In genomic region chr9:100597236-100597635, GRCh38 we compare ENCODE assay signal across 8 cellular contexts. TPM values are rescaled to one million over a fixed set of nuclear protein-coding genes. Genes with fewer than 3 reads are reported as not detected.
"Had no signal": no experiment of that assay in that cellular context is flagged by ENCODE, and none has a peak within 500 bp of the region (broad histone marks: within the 10 kb centered on the region; RNA-seq: fewer than 3 reads in every experiment).

No MANE protein-coding gene starts in this region.

- H3K27ac Mint-ChIP-seq: activated CD8-positive, alpha-beta T cell treated with anti-CD3 and anti-CD28 coated beads for 36 hours; activated naive CD4-positive, alpha-beta T cell treated with anti-CD3 and anti-CD28 coated beads for 36 hours had no signal

- ATAC-seq: activated CD8-positive, alpha-beta T cell treated with anti-CD3 and anti-CD28 coated beads for 36 hours; gastroesophageal sphincter; pancreas; stimulated activated memory B cell treated with anti-CD40 and anti-IgM and Interleukin-4, amounts not matched to agents 10 μg/mL and 1 μg/mL and 100 μg/mL, for 72 hours had no signal

- H3K36me3 Mint-ChIP-seq: mesothelial cell of epicardium; stimulated activated memory B cell treated with anti-CD40 and anti-IgM and Interleukin-4, amounts not matched to agents 10 μg/mL and 1 μg/mL and 100 μg/mL, for 72 hours had no signal

- H3K27me3 Mint-ChIP-seq: activated CD8-positive, alpha-beta T cell treated with anti-CD3 and anti-CD28 coated beads for 36 hours; stimulated activated memory B cell treated with anti-CD40 and anti-IgM and Interleukin-4, amounts not matched to agents 10 μg/mL and 1 μg/mL and 100 μg/mL, for 72 hours had no signal

- DNase-seq: activated CD4-positive, alpha-beta T cell treated with anti-CD3 and anti-CD28 coated beads for 48 hours; activated CD8-positive, alpha-beta T cell treated with anti-CD3 and anti-CD28 coated beads for 36 hours; activated naive CD4-positive, alpha-beta T cell treated with anti-CD3 and anti-CD28 coated beads for 36 hours; heart right ventricle; pancreas had no signal

- H3K9me3 Mint-ChIP-seq: activated CD8-positive, alpha-beta T cell treated with anti-CD3 and anti-CD28 coated beads for 36 hours; activated naive CD4-positive, alpha-beta T cell treated with anti-CD3 and anti-CD28 coated beads for 36 hours; mesothelial cell of epicardium; stimulated activated memory B cell treated with anti-CD40 and anti-IgM and Interleukin-4, amounts not matched to agents 10 μg/mL and 1 μg/mL and 100 μg/mL, for 72 hours had no signal

RNA-seq across cellular contexts. Expression of gene CAVIN4, which starts 19.4 kb away (rescaled TPM):
- total RNA-seq: activated naive CD4-positive, alpha-beta T cell treated with anti-CD3 and anti-CD28 coated beads for 36 hours had no signal
